In the genomic region with DNA sequence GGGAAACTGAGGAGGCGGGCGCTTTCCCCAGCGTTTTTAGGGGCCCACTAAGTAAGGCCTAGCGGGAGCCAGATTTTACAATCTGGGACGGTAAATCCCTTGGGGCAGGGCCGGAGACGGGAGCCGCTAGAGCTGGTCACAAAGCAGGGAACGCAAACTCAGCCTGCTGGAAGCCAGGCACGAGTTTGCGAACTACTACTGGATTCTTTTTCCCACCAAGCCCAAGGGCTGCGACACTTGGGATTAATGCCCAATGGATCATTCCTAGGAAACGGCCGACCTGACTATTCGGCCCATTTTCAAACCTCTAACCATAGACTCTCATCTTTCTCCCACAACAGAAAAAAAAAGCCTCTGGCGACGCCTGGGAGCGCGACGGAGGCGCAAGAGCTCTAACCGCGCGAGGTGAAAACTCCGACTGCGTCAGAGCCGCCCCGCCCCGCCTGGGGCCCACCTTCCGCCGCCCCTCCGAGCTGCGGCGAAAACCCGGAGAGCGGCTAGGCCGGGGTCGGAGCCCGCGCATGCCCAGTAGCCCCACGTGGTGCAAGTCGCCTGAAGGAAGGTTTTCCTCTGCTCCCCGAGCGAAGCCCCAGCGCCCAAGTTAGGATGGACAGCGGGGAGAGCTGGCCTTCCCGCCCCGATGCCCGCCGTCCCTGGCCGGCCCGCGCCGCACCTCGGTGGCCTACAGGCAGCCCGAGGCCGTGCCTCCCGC, we compare ENCODE assay signal across 8 cellular contexts. TPM values are rescaled to one million over a fixed set of nuclear protein-coding genes. Genes with fewer than 3 reads are reported as not detected.
DNase-seq lines count a peak whose midpoint lies in the region; ATAC-seq and TF ChIP-seq lines count a peak whose summit lies in the region.

No MANE protein-coding gene starts in this region.

- H3K4me3 ChIP-seq in BE2C (ENCODE audit: low read depth, low read length) (peak overlapping the region; percentile 84), liver (ENCODE audit: low read depth in 1 of 3, low read length in 3 of 3) (peak overlapping the region; percentile 82 to 96 (median 93))

- no peaks in the 10 kb centered on the region for H3K36me3 ChIP-seq in BE2C
- peaks cover 0 to 5% (median 0%) of the 10 kb centered on the region in 4 donors for H3K36me3 ChIP-seq in liver (ENCODE audit: control insufficient read depth in 4 of 4, insufficient read depth in 3 of 4, low read depth in 1 of 4, low read length in 3 of 4)

- peak; percentile 51 for ATAC-seq in HG03442 (IDR thresholded peaks at IDR 0.05; ENCODE audit: unreplicated experiment)

- peak overlapping the region; percentile 91 to 99 for H3K9ac ChIP-seq in liver (ENCODE audit: low read depth in 1 of 2, low read length in 2 of 2)

- TF ChIP-seq RAD21 in liver (IDR thresholded peaks at IDR 0.05), result peak; percentile 34 to 54

- TF ChIP-seq CTCF in BE2C (IDR thresholded peaks at IDR 0.05; ENCODE audit: low read depth, low read length) (no peak), liver (IDR thresholded peaks at IDR 0.05; ENCODE audit: low read depth, low read length, missing input control) (no peak)

- no peaks in the 10 kb centered on the region for H3K27me3 ChIP-seq in BE2C
- no peaks in the 10 kb centered on the region for H3K27me3 ChIP-seq in liver (ENCODE audit: control insufficient read depth in 4 of 4, insufficient read depth in 4 of 4, low read length in 3 of 4)

- DNase-seq in BE2C (peak; percentile 93), GM19240 (ENCODE audit: insufficient read length, low spot score) (peak; percentile 58), NCI-H526 (lab: John Stamatoyannopoulos, UW) (peak; percentile 77 to 92), dedifferentiated amniotic fluid mesenchymal stem cell (ENCODE audit: extremely low spot score) (peak; percentile 95)
- peak; percentile 96 for DNase-seq in activated CD4-positive, alpha-beta T cell treated with anti-CD3 and anti-CD28 coated beads, Interleukin-2, amount 50 U/mL, for 1 hour
- peak; percentile 95 to 96 for DNase-seq in stimulated activated CD4-positive, alpha-beta T cell treated with anti-CD3 and anti-CD28 coated beads, Interleukin-2, amount 100 ng/mL, for 48 hours

- WGBS in liver, result under 1% methylated on average over 58 of the region's 58 CpGs

- peak overlapping the region; percentile 100 for H3K27ac ChIP-seq in liver (ENCODE audit: low read depth in 1 of 2, low read length in 2 of 2)

- H3K4me1 ChIP-seq in BE2C (no peaks in the 10 kb centered on the region), liver (ENCODE audit: control insufficient read depth in 4 of 4, insufficient read depth in 4 of 4, low read length in 3 of 4) (peaks cover 0 to 34% (median 20%) of the 10 kb centered on the region in 4 donors)

- H3K9me3 ChIP-seq in BE2C (no peaks in the 10 kb centered on the region), liver (ENCODE audit: control insufficient read depth in 4 of 4, low read length in 3 of 4) (no peaks in the 10 kb centered on the region)

TF ChIP-seq in liver, 16 proteins besides CTCF, POLR2A, EP300 and RAD21:
- TF ChIP-seq FOXA2 (IDR thresholded peaks at IDR 0.05) (no peak), YY1 (IDR thresholded peaks at IDR 0.05) (peak; percentile 41), GABPA (IDR thresholded peaks at IDR 0.05 in 1 of 2, conservative IDR thresholded peaks at IDR 0.05 in 1 of 2) (no peak), HNF4A (conservative IDR thresholded peaks at IDR 0.05) (no peak), JUND (IDR thresholded peaks at IDR 0.05) (no peak), EGR1 (IDR thresholded peaks at IDR 0.05; ENCODE audit: low read depth in 2 of 2) (no peak), FOXA1 (IDR thresholded peaks at IDR 0.05) (no peak), HNF4G (IDR thresholded peaks at IDR 0.05) (no peak), SP1 (IDR thresholded peaks at IDR 0.05) (peak; percentile 42), TAF1 (conservative IDR thresholded peaks at IDR 0.05) (peak; percentile 60), NR2F2 (IDR thresholded peaks at IDR 0.05) (no peak), RXRA (IDR thresholded peaks at IDR 0.05) (peak in 1 of 2 donors; percentile 25)
- TF ChIP-seq, protein P1, sequence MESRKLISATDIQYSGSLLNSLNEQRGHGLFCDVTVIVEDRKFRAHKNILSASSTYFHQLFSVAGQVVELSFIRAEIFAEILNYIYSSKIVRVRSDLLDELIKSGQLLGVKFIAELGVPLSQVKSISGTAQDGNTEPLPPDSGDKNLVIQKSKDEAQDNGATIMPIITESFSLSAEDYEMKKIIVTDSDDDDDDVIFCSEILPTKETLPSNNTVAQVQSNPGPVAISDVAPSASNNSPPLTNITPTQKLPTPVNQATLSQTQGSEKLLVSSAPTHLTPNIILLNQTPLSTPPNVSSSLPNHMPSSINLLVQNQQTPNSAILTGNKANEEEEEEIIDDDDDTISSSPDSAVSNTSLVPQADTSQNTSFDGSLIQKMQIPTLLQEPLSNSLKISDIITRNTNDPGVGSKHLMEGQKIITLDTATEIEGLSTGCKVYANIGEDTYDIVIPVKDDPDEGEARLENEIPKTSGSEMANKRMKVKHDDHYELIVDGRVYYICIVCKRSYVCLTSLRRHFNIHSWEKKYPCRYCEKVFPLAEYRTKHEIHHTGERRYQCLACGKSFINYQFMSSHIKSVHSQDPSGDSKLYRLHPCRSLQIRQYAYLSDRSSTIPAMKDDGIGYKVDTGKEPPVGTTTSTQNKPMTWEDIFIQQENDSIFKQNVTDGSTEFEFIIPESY (IDR thresholded peaks at IDR 0.05), result no peak
- TF ChIP-seq, protein P2, sequence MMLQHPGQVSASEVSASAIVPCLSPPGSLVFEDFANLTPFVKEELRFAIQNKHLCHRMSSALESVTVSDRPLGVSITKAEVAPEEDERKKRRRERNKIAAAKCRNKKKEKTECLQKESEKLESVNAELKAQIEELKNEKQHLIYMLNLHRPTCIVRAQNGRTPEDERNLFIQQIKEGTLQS (IDR thresholded peaks at IDR 0.05), result no peak
- TF ChIP-seq, protein P3, sequence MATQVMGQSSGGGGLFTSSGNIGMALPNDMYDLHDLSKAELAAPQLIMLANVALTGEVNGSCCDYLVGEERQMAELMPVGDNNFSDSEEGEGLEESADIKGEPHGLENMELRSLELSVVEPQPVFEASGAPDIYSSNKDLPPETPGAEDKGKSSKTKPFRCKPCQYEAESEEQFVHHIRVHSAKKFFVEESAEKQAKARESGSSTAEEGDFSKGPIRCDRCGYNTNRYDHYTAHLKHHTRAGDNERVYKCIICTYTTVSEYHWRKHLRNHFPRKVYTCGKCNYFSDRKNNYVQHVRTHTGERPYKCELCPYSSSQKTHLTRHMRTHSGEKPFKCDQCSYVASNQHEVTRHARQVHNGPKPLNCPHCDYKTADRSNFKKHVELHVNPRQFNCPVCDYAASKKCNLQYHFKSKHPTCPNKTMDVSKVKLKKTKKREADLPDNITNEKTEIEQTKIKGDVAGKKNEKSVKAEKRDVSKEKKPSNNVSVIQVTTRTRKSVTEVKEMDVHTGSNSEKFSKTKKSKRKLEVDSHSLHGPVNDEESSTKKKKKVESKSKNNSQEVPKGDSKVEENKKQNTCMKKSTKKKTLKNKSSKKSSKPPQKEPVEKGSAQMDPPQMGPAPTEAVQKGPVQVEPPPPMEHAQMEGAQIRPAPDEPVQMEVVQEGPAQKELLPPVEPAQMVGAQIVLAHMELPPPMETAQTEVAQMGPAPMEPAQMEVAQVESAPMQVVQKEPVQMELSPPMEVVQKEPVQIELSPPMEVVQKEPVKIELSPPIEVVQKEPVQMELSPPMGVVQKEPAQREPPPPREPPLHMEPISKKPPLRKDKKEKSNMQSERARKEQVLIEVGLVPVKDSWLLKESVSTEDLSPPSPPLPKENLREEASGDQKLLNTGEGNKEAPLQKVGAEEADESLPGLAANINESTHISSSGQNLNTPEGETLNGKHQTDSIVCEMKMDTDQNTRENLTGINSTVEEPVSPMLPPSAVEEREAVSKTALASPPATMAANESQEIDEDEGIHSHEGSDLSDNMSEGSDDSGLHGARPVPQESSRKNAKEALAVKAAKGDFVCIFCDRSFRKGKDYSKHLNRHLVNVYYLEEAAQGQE (IDR thresholded peaks at IDR 0.05), result peak; percentile 61
- TF ChIP-seq, protein P4, sequence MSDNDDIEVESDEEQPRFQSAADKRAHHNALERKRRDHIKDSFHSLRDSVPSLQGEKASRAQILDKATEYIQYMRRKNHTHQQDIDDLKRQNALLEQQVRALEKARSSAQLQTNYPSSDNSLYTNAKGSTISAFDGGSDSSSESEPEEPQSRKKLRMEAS (IDR thresholded peaks at IDR 0.05), result peak; percentile 58
TF ChIP-seq in liver: peak in this region for 6.

RNA-seq across cellular contexts. Expression of a gene that starts 0.6 kb away (rescaled TPM):
- 5.3 TPM for polyA plus RNA-seq in BE2C (2012; ENCODE audit: insufficient read depth, insufficient read length, low read depth)
- total RNA-seq in liver, result 10 to 100 TPM; 31.9 to 98.2 TPM
- polyA plus RNA-seq in liver, result 10 to 100 TPM in 1 of 2 donors, 1 to 10 TPM in 1; 6.8 to 10.4 TPM

Comparison
In these comparisons a context has a peak if more than half of its experiments do, and no peak if none do; other contexts are left out.
1. Peak in every context shown above with its lines: DNase-seq, ATAC-seq, H3K4me3 ChIP-seq and H3K27ac ChIP-seq.